In the genomic region with DNA sequence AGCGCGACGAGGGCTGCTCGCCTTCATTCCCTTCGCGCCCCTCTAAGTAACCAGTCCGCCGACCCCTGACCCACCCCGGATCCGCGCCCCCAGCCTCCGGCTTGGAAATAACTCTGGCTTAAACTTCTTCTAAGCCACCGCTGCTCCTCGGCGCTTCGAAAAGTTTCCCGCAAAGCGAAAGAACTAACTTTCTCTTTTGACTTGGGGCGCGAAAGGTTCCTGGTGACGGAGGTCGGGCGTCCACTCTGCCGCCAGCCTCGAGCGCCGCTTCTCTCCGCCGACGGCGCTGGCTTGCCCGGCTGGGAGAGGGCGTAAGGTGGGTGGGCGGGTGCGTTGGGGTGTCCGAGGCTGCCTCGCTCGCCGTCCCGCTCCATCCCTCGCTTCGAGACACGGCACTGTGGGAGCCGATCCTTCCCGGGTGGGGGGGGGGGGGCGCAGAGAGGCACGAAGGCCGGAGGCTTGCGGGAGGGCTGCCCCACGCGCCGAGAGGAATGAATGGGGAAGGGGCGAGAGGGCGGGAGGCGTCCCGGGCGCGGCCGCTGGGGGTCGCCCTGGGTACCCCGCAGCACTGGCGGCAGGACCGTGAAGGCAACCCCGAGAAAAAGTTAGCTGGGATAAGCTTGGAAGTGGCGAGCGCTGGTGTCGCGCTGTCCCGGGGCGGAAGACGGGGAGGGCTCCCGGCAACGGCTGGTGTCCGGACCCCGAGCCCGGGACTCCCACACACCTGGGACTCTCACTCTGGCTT, we compare ENCODE assay signal across 8 cellular contexts. TPM values are rescaled to one million over a fixed set of nuclear protein-coding genes. Genes with fewer than 3 reads are reported as not detected.
DNase-seq lines count a peak whose midpoint lies in the region; ATAC-seq and TF ChIP-seq lines count a peak whose summit lies in the region.

No MANE protein-coding gene starts in this region.

- H3K27ac ChIP-seq in SJSA1 (peak overlapping the region; percentile 97), angular gyrus (ENCODE audit: low read depth, low read length) (peak overlapping the region; percentile 78), hepatocyte (peak overlapping the region; percentile 99)

- WGBS in hepatocyte (ENCODE audit: low lambda C conversion rate, missing lambda C conversion rate), result 2% methylated on average over 49 of the region's 76 CpGs

- H4K20me1 ChIP-seq in hepatocyte (ENCODE audit: insufficient read depth, poor library complexity, severe bottlenecking), result peaks cover 23% of the 10 kb centered on the region

- H3K4me3 ChIP-seq in SJSA1, result peak overlapping the region; percentile 64
- peak overlapping the region; percentile 91 for H3K4me3 ChIP-seq in hepatocyte
- H3K4me3 ChIP-seq in retinal pigment epithelial cell (ENCODE audit: low read length), result peak overlapping the region; percentile 75

- peaks cover 35% of the 10 kb centered on the region for H3K79me2 ChIP-seq in hepatocyte

- H3K36me3 ChIP-seq in SJSA1 (peaks cover 7% of the 10 kb centered on the region), hepatocyte (replicated peaks; ENCODE audit: insufficient read depth, low read depth) (no peaks in the 10 kb centered on the region)

- H2AFZ ChIP-seq in hepatocyte, result peak overlapping the region; percentile 51

- TF ChIP-seq CTCF in hepatocyte (IDR thresholded peaks at IDR 0.05; ENCODE audit: poor library complexity), result peak; percentile 66
- TF ChIP-seq CTCF in retinal pigment epithelial cell (conservative IDR thresholded peaks at IDR 0.05; ENCODE audit: low read depth, low read length), result peak; percentile 61

- no peaks in the 10 kb centered on the region for H3K9me2 ChIP-seq in hepatocyte (replicated peaks; ENCODE audit: insufficient read depth)

- peak overlapping the region; percentile 86 for H3K4me2 ChIP-seq in hepatocyte

- peaks cover 62% of the 10 kb centered on the region for H3K4me1 ChIP-seq in SJSA1 (replicated peaks)
- H3K4me1 ChIP-seq in hepatocyte (ENCODE audit: insufficient read depth), result peaks cover 23% of the 10 kb centered on the region

- peaks cover 32% of the 10 kb centered on the region for H3K27me3 ChIP-seq in SJSA1 (replicated peaks)
- no peaks in the 10 kb centered on the region for H3K27me3 ChIP-seq in hepatocyte

- H3K9me3 ChIP-seq in SJSA1 (replicated peaks) (no peaks in the 10 kb centered on the region), hepatocyte (ENCODE audit: low read depth) (no peaks in the 10 kb centered on the region)

- ATAC-seq in GM18909 (IDR thresholded peaks at IDR 0.05; ENCODE audit: poor library complexity, unreplicated experiment), result peak; percentile 16
- ATAC-seq in HG03442 (IDR thresholded peaks at IDR 0.05; ENCODE audit: unreplicated experiment), result peak; percentile 4

- peak; percentile 53 for DNase-seq in AG20443 (ENCODE audit: low spot score)
- peak; percentile 61 to 68 for DNase-seq in SJSA1 (ENCODE audit: low read depth in 1 of 2, low spot score in 2 of 2)
- peak; percentile 73 for DNase-seq in hepatocyte (ENCODE audit: low spot score)
- DNase-seq in retinal pigment epithelial cell (ENCODE audit: low read depth), result no peak
- DNase-seq in GM19240 (ENCODE audit: insufficient read length, low spot score), result no peak

RNA-seq across cellular contexts. Expression of gene ATF3, which starts 0.6 kb away (rescaled TPM):
- total RNA-seq in SJSA1 (2014; rRNA removed; shearing (Covaris generic)), result 10.1 and 14.9 TPM in 2 replicates
- total RNA-seq in hepatocyte, result 128 TPM in 2 replicates
- 129 and 178 TPM in 2 replicates for polyA plus RNA-seq in hepatocyte

Comparison
In these comparisons a context has a peak if more than half of its experiments do, and no peak if none do; other contexts are left out.
1. DNase-seq: peak in AG20443 (single experiment), SJSA1 (2 of 2) and hepatocyte (single experiment); none in retinal pigment epithelial cell (single experiment) and GM19240 (single experiment).
2. Peak in every context shown above with its lines, with median percentiles within 50 percentile points of each other: H3K27ac ChIP-seq and H3K4me3 ChIP-seq.